28 cellular contexts compared by ENCODE assay signal in the genomic region with DNA sequence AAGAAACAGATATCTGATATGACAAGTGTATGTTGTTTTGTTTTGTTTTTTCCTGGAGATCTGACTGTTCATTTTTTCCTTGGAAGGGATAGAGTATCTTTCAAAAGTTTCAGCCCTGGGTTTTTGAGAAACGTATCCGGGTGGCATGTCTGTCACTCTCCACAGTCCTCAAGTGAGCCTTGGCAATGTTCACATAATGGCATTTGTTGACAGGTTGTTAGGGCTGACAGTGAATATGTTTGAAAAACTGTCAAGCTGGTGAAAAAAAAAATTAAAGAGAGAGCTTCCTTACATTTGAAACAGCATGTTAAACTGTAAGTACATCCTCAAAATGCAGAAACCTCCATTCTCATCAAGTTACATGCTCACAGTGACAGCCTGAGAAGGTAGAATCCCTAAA.
"Had no signal": no experiment of that assay in that cellular context is flagged by ENCODE, and none has a peak within 500 bp of the region (broad histone marks: within the 10 kb centered on the region; RNA-seq: fewer than 3 reads in every experiment).

No MANE protein-coding gene starts in this region.

- H3K27ac Mint-ChIP-seq: stimulated activated effector memory CD8-positive, alpha-beta T cell treated with anti-CD3 and anti-CD28 coated beads, Interleukin-12 subunit alpha, Interleukin-12 subunit beta, amount 100 ng/mL, for 72 hours; stimulated activated memory B cell treated with anti-CD40 and anti-IgM and Interleukin-4, amounts not matched to agents 10 μg/mL and 1 μg/mL and 100 μg/mL, for 72 hours; stimulated activated naive B cell treated with anti-CD40 and anti-IgM and Interleukin-4, amounts not matched to agents 10 μg/mL and 1 μg/mL and 100 μg/mL, for 72 hours; stimulated activated naive CD8-positive, alpha-beta T cell treated with anti-CD3 and anti-CD28 coated beads, Interleukin-15, amount 100 ng/mL, for 72 hours; stimulated activated naive CD8-positive, alpha-beta T cell treated with anti-CD3 and anti-CD28 coated beads, Interleukin-15, Interleukin-2, amounts not matched to agents 100 ng/mL and 50 ng/mL, for 24 hours; type B pancreatic cell had no signal

- H3K9me3 ChIP-seq: suprapubic skin, testis, thoracic aorta, thyroid gland, tibial artery, transverse colon, upper lobe of right lung, uterus, vagina had no signal

- DNase-seq: stimulated activated CD4-positive, alpha-beta T cell treated with anti-CD3 and anti-CD28 coated beads, Interleukin-2, amount 100 ng/mL, for 48 hours; stimulated activated CD4-positive, alpha-beta T cell treated with anti-CD3 and anti-CD28 coated beads, Interleukin-4, amount 100 ng/mL, for 1 hour; stimulated activated CD4-positive, alpha-beta T cell treated with anti-CD3 and anti-CD28 coated beads, Interleukin-4, amount 100 ng/mL, for 24 hours; stimulated activated CD4-positive, alpha-beta T cell treated with anti-CD3 and anti-CD28 coated beads, Interleukin-4, amount 100 ng/mL, for 4 hours; stimulated activated CD8-positive, alpha-beta memory T cell treated with anti-CD3 and anti-CD28 coated beads, Interleukin-4, amount 100 ng/mL, for 48 hours; stimulated activated naive B cell treated with anti-CD40 and anti-IgM and Interleukin-4, amounts not matched to agents 10 μg/mL and 1 μg/mL and 100 μg/mL, for 72 hours; stimulated activated naive CD4-positive, alpha-beta T cell; stimulated activated naive CD4-positive, alpha-beta T cell treated with Interleukin-2 at 50 U/mL for 16 hours; stimulated activated naive CD8-positive, alpha-beta T cell treated with anti-CD3 and anti-CD28 coated beads, Interleukin-15, amount 100 ng/mL, for 72 hours; stimulated activated naive CD8-positive, alpha-beta T cell treated with anti-CD3 and anti-CD28 coated beads, Interleukin-15, Interleukin-2, amounts not matched to agents 100 U/mL and 50 U/mL, for 24 hours; stomach; substantia nigra; testis; thyroid gland; tibial artery; transverse colon; trophoblast cell; upper lobe of left lung; upper lobe of right lung; uterus had no signal

- H3K4me3 ChIP-seq: stomach, suprapubic skin, testis, thoracic aorta, thyroid gland, tibial artery, tibial nerve, transverse colon, upper lobe of left lung, upper lobe of right lung, uterus, vagina had no signal

- H3K9me3 Mint-ChIP-seq: stimulated activated effector memory CD8-positive, alpha-beta T cell treated with anti-CD3 and anti-CD28 coated beads, Interleukin-12 subunit alpha, Interleukin-12 subunit beta, amount 100 ng/mL, for 72 hours; stimulated activated naive CD8-positive, alpha-beta T cell treated with anti-CD3 and anti-CD28 coated beads, Interleukin-15, Interleukin-2, amounts not matched to agents 100 ng/mL and 50 ng/mL, for 24 hours; type B pancreatic cell had no signal

- H3K4me1 Mint-ChIP-seq: stimulated activated effector memory CD8-positive, alpha-beta T cell treated with anti-CD3 and anti-CD28 coated beads, Interleukin-12 subunit alpha, Interleukin-12 subunit beta, amount 100 ng/mL, for 72 hours; stimulated activated memory B cell treated with anti-CD40 and anti-IgM and Interleukin-4, amounts not matched to agents 10 μg/mL and 1 μg/mL and 100 μg/mL, for 72 hours; stimulated activated naive B cell treated with anti-CD40 and anti-IgM and Interleukin-4, amounts not matched to agents 10 μg/mL and 1 μg/mL and 100 μg/mL, for 72 hours; stimulated activated naive CD8-positive, alpha-beta T cell treated with anti-CD3 and anti-CD28 coated beads, Interleukin-15, amount 100 ng/mL, for 72 hours had no signal

- H3K36me3 Mint-ChIP-seq: stimulated activated effector memory CD8-positive, alpha-beta T cell treated with anti-CD3 and anti-CD28 coated beads, Interleukin-12 subunit alpha, Interleukin-12 subunit beta, amount 100 ng/mL, for 72 hours; stimulated activated memory B cell treated with anti-CD40 and anti-IgM and Interleukin-4, amounts not matched to agents 10 μg/mL and 1 μg/mL and 100 μg/mL, for 72 hours; stimulated activated naive B cell treated with anti-CD40 and anti-IgM and Interleukin-4, amounts not matched to agents 10 μg/mL and 1 μg/mL and 100 μg/mL, for 72 hours; type B pancreatic cell had no signal

- H3K36me3 ChIP-seq: stomach, suprapubic skin, thoracic aorta, thyroid gland, tibial artery, tibial nerve, transverse colon, upper lobe of left lung, upper lobe of right lung, uterus, vagina had no signal

- H3K4me3 Mint-ChIP-seq: stimulated activated effector memory CD8-positive, alpha-beta T cell treated with anti-CD3 and anti-CD28 coated beads, Interleukin-12 subunit alpha, Interleukin-12 subunit beta, amount 100 ng/mL, for 72 hours; stimulated activated memory B cell treated with anti-CD40 and anti-IgM and Interleukin-4, amounts not matched to agents 10 μg/mL and 1 μg/mL and 100 μg/mL, for 72 hours; stimulated activated naive B cell treated with anti-CD40 and anti-IgM and Interleukin-4, amounts not matched to agents 10 μg/mL and 1 μg/mL and 100 μg/mL, for 72 hours; stimulated activated naive CD8-positive, alpha-beta T cell treated with anti-CD3 and anti-CD28 coated beads, Interleukin-15, amount 100 ng/mL, for 72 hours; stimulated activated naive CD8-positive, alpha-beta T cell treated with anti-CD3 and anti-CD28 coated beads, Interleukin-15, Interleukin-2, amounts not matched to agents 100 ng/mL and 50 ng/mL, for 24 hours; type B pancreatic cell had no signal

- H3K27me3 ChIP-seq: stomach, suprapubic skin, testis, thyroid gland, tibial artery, tibial nerve, transverse colon, upper lobe of left lung, upper lobe of right lung, uterus, vagina had no signal

- H3K27ac ChIP-seq: stomach, suprapubic skin, testis, thoracic aorta, thyroid gland, tibial artery, tibial nerve, transverse colon, upper lobe of left lung, upper lobe of right lung, uterus, vagina had no signal
